Comparison of ENCODE assay signal across 1 cellular context in the genomic region with DNA sequence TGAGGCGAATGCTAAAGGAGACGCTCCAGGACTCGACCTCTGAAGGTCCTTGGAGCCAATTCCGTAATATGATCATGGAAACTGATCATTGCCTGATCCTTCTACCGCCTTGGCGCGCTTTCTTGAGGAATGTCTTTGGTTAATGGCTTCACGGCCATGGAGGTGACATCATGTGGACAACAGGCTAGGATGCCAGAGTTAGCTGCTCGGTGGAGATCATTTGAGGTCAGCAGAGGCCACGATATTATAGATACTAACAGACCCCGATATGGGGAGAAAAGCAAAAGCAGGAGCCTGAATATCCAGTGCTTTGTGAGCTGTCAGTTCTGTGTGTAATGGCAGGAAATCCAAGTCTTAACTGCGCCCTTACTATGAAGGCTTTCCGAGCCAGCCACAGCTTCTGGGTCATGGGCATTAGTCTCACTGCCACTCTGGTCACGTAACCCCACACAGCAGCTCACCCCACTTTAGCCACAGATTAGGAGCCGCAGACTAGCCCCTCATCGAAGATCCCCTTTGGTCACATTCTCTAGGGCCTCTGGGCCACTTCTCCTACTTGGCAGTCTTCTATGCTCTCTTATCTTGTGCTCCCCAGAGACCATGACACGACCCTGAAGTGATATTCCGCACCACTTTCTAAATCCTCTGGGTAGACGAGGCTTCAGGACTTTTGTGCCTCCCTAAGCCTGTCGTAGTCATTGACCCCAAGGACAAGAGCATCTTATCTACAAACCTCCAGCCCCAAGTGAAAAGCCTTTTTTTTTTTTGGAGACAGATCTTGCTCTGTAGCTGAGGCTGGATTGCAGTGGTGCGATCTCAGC.
TF ChIP-seq lines count a peak whose summit lies in the region.

No MANE protein-coding gene starts in this region.

TF ChIP-seq in WTC11, 78 proteins besides CTCF, POLR2A, EP300 and RAD21 (continued from another document):
- no peak for TF ChIP-seq HMGXB4 (CRISPR knock-in tag; IDR thresholded peaks at IDR 0.05)
- TF ChIP-seq ZNF281 (CRISPR knock-in tag; IDR thresholded peaks at IDR 0.05) = no peak
- no peak; the same call in 1 of the 2 replicates for TF ChIP-seq NFATC4 (CRISPR knock-in tag; IDR thresholded peaks at IDR 0.05)
- no peak for TF ChIP-seq ZNF219 (CRISPR knock-in tag; IDR thresholded peaks at IDR 0.05; ENCODE audit: borderline replicate concordance)
TF ChIP-seq in WTC11: peak in this region for 0.
